Comparison of ENCODE assay signal across 1 cellular context in the genomic region with DNA sequence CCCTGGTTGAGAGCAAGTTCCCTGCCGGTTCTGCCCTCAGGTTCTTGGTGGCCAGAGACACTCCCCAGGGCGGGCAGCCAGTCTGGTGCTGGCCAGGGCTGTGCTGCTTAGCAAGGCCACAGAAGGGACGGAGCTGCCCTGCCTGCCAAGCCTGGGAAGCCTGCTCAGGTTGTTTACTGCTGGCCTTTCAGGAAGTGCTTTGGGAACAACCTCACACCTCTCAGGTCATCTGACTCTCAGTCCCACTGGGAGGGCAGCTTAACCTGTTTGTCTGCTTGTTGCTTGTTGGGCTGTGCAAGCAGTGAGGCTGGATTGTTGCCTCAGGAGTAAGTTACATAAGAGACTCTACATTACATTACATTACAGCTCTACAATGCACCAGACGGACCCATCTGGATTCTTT.
TF ChIP-seq lines count a peak whose summit lies in the region.

No MANE protein-coding gene starts in this region.

TF ChIP-seq in HCT116, 20 proteins besides CTCF, POLR2A, EP300 and RAD21 (continued from another document):
- TF ChIP-seq, protein P1, sequence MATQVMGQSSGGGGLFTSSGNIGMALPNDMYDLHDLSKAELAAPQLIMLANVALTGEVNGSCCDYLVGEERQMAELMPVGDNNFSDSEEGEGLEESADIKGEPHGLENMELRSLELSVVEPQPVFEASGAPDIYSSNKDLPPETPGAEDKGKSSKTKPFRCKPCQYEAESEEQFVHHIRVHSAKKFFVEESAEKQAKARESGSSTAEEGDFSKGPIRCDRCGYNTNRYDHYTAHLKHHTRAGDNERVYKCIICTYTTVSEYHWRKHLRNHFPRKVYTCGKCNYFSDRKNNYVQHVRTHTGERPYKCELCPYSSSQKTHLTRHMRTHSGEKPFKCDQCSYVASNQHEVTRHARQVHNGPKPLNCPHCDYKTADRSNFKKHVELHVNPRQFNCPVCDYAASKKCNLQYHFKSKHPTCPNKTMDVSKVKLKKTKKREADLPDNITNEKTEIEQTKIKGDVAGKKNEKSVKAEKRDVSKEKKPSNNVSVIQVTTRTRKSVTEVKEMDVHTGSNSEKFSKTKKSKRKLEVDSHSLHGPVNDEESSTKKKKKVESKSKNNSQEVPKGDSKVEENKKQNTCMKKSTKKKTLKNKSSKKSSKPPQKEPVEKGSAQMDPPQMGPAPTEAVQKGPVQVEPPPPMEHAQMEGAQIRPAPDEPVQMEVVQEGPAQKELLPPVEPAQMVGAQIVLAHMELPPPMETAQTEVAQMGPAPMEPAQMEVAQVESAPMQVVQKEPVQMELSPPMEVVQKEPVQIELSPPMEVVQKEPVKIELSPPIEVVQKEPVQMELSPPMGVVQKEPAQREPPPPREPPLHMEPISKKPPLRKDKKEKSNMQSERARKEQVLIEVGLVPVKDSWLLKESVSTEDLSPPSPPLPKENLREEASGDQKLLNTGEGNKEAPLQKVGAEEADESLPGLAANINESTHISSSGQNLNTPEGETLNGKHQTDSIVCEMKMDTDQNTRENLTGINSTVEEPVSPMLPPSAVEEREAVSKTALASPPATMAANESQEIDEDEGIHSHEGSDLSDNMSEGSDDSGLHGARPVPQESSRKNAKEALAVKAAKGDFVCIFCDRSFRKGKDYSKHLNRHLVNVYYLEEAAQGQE (IDR thresholded peaks at IDR 0.05; ENCODE audit: low read depth) = no peak
- no peak for TF ChIP-seq CEBPB (IDR thresholded peaks at IDR 0.05; ENCODE audit: low read depth)
